ENCODE assay signal across 1 cellular context in the genomic region with DNA sequence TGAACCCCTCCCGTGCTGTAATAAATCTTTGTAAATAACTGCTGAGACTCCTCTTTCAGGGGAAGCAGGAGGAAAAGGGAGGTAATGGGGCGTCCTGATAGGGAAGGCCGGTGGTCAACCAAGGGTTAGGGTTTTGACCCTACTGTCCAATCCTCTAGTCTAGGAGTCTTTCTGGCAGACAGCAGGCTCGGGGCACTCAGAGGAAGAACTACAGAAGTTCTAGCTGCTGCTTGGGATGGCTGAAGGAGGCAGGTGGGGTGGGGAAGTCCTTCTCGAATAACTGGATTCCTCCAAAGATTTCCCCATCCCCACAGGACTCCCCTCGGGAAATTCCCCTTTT.
TF ChIP-seq lines count a peak whose summit lies in the region.

No MANE protein-coding gene starts in this region.

TF ChIP-seq in GM12878, 131 proteins besides CTCF, POLR2A, EP300 and RAD21:
- TF ChIP-seq SMAD1 (IDR thresholded peaks at IDR 0.05; ENCODE audit: low read depth, partially characterized antibody) (peak; percentile 41), CREM (IDR thresholded peaks at IDR 0.05; ENCODE audit: low read depth) (no peak), TAF1 (IDR thresholded peaks at IDR 0.05; ENCODE audit: borderline replicate concordance, low read depth, low read length) (no peak), KDM1A (IDR thresholded peaks at IDR 0.05; ENCODE audit: borderline replicate concordance) (no peak), TCF7 (IDR thresholded peaks at IDR 0.05; ENCODE audit: borderline replicate concordance) (no peak), SMC3 (IDR thresholded peaks at IDR 0.05; ENCODE audit: borderline replicate concordance, low read length) (no peak)
- TF ChIP-seq, protein P1, sequence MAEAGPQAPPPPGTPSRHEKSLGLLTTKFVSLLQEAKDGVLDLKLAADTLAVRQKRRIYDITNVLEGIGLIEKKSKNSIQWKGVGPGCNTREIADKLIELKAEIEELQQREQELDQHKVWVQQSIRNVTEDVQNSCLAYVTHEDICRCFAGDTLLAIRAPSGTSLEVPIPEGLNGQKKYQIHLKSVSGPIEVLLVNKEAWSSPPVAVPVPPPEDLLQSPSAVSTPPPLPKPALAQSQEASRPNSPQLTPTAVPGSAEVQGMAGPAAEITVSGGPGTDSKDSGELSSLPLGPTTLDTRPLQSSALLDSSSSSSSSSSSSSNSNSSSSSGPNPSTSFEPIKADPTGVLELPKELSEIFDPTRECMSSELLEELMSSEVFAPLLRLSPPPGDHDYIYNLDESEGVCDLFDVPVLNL (IDR thresholded peaks at IDR 0.05; ENCODE audit: low read depth, low read length): no peak
TF ChIP-seq in GM12878: peak in this region for 1.
